ENCODE assay signal across 17 cellular contexts in the genomic region with DNA sequence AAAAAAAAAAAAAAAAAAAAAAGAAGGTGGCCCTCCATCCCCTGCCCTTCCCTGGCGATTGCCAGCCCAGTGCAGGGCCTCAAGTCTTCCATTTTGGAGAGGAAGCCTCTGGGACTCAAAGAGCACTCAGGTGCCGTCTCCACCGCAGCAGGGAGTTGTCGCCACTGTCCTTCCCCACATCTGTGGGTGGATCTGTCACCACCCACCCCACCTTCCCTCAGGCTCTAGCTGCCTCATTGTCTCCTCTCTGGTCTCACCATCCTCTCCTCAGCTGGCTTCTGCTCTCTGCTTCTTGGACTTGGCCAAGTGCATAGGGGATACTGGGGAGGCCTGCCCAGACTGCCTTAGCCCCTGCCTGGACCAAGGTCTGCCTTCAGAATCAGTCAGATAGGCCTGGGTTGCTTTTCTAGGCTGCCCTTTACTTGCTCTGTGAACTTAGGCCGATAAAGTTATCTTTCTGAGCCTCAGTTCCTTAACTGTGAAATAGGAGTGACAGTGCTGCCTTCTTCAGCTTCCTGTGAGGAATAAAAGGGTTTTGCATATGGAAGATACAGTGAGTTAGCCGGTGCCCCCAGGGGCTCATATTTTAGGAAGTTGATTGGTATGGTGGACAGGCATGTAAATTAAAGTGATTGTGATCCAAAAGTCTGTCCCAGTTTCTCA. TPM values are rescaled to one million over a fixed set of nuclear protein-coding genes. Genes with fewer than 3 reads are reported as not detected.
DNase-seq lines count a peak whose midpoint lies in the region; ATAC-seq and TF ChIP-seq lines count a peak whose summit lies in the region.
"Had no signal": no experiment of that assay in that cellular context is flagged by ENCODE, and none has a peak within 500 bp of the region (broad histone marks: within the 10 kb centered on the region; RNA-seq: fewer than 3 reads in every experiment).

No MANE protein-coding gene starts in this region.

- no peak overlapping the region for H3K4me3 Mint-ChIP-seq in activated T-cell treated with anti-CD3 and anti-CD28 coated beads, Interleukin-2, amount 50 U/mL, for 24 hours
- peak overlapping the region; percentile 3 for H3K4me3 Mint-ChIP-seq in activated T-helper 1 cell treated with anti-CD3 and anti-CD28 coated beads, Interleukin-12 subunit alpha, Interleukin-12 subunit beta, Interleukin-2, Interleukin-4 antibody, amounts not matched to agents 30 ng/mL and 10 ng/mL and 1 ng/mL, durations not matched to agents 14 hours and 24 hours and 36 hours
- no peak overlapping the region for H3K4me3 Mint-ChIP-seq in effector memory CD8-positive, alpha-beta T cell

- no peak overlapping the region for H3K4me2 ChIP-seq in neuronal stem cell (ENCODE audit: insufficient read depth, low read length, poor library complexity, severe bottlenecking)
- H3K4me2 ChIP-seq: A549 had no signal

- intact Hi-C loops in activated T-helper 1 cell treated with anti-CD3 and anti-CD28 coated beads, Interleukin-12 subunit alpha, Interleukin-12 subunit beta, Interleukin-2, Interleukin-4 antibody, amounts not matched to agents 30 ng/mL and 10 ng/mL and 1 ng/mL, durations not matched to agents 14 hours and 24 hours and 36 hours (cut with micrococcal nuclease) = no loop called here
- intact Hi-C loops in heart right ventricle (cut with DNase I) = loop anchor here in 3 of 10 donors (2.0 to 5.0 kb wide), 2 partner anchors 75 to 81 kb away; no protein-coding TSS in a partner anchor

- H3K4ac ChIP-seq in neuronal stem cell (ENCODE audit: low read length) = no peak overlapping the region

- H4K91ac ChIP-seq in neuronal stem cell (ENCODE audit: low read depth, low read length, poor library complexity) = no peak overlapping the region

- peaks cover 11% of the 10 kb centered on the region for H3K79me1 ChIP-seq in neuronal stem cell (ENCODE audit: low read depth, low read length)

- H3K4me1 Mint-ChIP-seq in activated T-cell treated with anti-CD3 and anti-CD28 coated beads, Interleukin-2, amount 50 U/mL, for 24 hours (ENCODE audit: low read depth) = peaks cover 47% of the 10 kb centered on the region
- H3K4me1 Mint-ChIP-seq in activated T-helper 1 cell treated with anti-CD3 and anti-CD28 coated beads, Interleukin-12 subunit alpha, Interleukin-12 subunit beta, Interleukin-2, Interleukin-4 antibody, amounts not matched to agents 30 ng/mL and 10 ng/mL and 1 ng/mL, durations not matched to agents 14 hours and 24 hours and 36 hours (ENCODE audit: low read depth) = peaks cover 27% of the 10 kb centered on the region
- H3K4me1 Mint-ChIP-seq in effector memory CD8-positive, alpha-beta T cell (ENCODE audit: low read depth in 2 of 2) = peaks cover 15 to 21% of the 10 kb centered on the region in 2 donors

- no peaks in the 10 kb centered on the region for H3K27me3 Mint-ChIP-seq in activated T-cell treated with anti-CD3 and anti-CD28 coated beads, Interleukin-2, amount 50 U/mL, for 24 hours
- no peaks in the 10 kb centered on the region for H3K27me3 Mint-ChIP-seq in activated T-helper 1 cell treated with anti-CD3 and anti-CD28 coated beads, Interleukin-12 subunit alpha, Interleukin-12 subunit beta, Interleukin-2, Interleukin-4 antibody, amounts not matched to agents 30 ng/mL and 10 ng/mL and 1 ng/mL, durations not matched to agents 14 hours and 24 hours and 36 hours (ENCODE audit: insufficient read depth)
- no peaks in the 10 kb centered on the region for H3K27me3 Mint-ChIP-seq in effector memory CD8-positive, alpha-beta T cell

- H3K14ac ChIP-seq in neuronal stem cell (ENCODE audit: low read length) = no peak overlapping the region

- H4K8ac ChIP-seq in neuronal stem cell (ENCODE audit: low read depth, low read length) = no peak overlapping the region

- POLR2A ChIA-PET in HEK293 (lab: Yijun Ruan, JAX) = interaction anchor here (0.6 to 2.1 kb wide), 4 partner anchors 10 to 80 kb away, joined by 3 to 11 read pairs (median 5); no protein-coding TSS in a partner anchor

- ATAC-seq in effector memory CD8-positive, alpha-beta T cell (replicated peaks) = no peak
- no peak for ATAC-seq in heart right ventricle
- ATAC-seq: A549 had no signal

- H3K9ac ChIP-seq in neuronal stem cell (ENCODE audit: low read depth, low read length, poor library complexity) = no peak overlapping the region

- no peak overlapping the region for H2BK120ac ChIP-seq in neuronal stem cell (ENCODE audit: low read depth, low read length)

- H3K9me3 ChIP-seq in HEK293 (ENCODE audit: control insufficient read depth, insufficient read depth, low read depth, low read length) = no peaks in the 10 kb centered on the region
- no peaks in the 10 kb centered on the region for H3K9me3 ChIP-seq in neuronal stem cell (replicated peaks in 1 of 2; ENCODE audit: control insufficient read depth in 2 of 2, insufficient read depth in 1 of 2, low read depth in 1 of 2, low read length in 2 of 2)
- no peaks in the 10 kb centered on the region for H3K9me3 ChIP-seq in heart right ventricle
- H3K9me3 ChIP-seq: A549, thyroid gland had no signal

- peak overlapping the region; percentile 30 for H3K18ac ChIP-seq in neuronal stem cell (ENCODE audit: low read length)

- H2BK15ac ChIP-seq in neuronal stem cell (ENCODE audit: low read length) = no peak overlapping the region

- H3K36me3 ChIP-seq in HEK293 (ENCODE audit: control insufficient read depth in 2 of 2, insufficient read depth in 1 of 2, low read length in 2 of 2) = peaks cover 0 to 34% of the 10 kb centered on the region in 2 experiments; a peak in 2 of 3 replicates
- H3K36me3 ChIP-seq in neuronal stem cell (replicated peaks in 1 of 2; ENCODE audit: control insufficient read depth in 2 of 2, insufficient read depth in 2 of 2, low read length in 2 of 2) = peaks cover 8 to 45% of the 10 kb centered on the region in 2 donors
- peaks cover 0 to 4% (median 0%) of the 10 kb centered on the region in 9 donors for H3K36me3 ChIP-seq in heart right ventricle
- H3K36me3 ChIP-seq: thyroid gland had no signal

- no peaks in the 10 kb centered on the region for H3K4me1 ChIP-seq in HEK293 (ENCODE audit: control insufficient read depth, insufficient read depth, low read length)
- peaks cover 6 to 7% of the 10 kb centered on the region in 2 donors for H3K4me1 ChIP-seq in neuronal stem cell (ENCODE audit: control insufficient read depth in 2 of 2, insufficient read depth in 1 of 2, low read depth in 1 of 2, low read length in 2 of 2)
- peaks cover 2 to 17% (median 13%) of the 10 kb centered on the region in 9 donors for H3K4me1 ChIP-seq in heart right ventricle

- H3K27ac ChIP-seq in HEK293 (ENCODE audit: extremely low read depth, low read depth, low read length) (no peak overlapping the region), neuronal stem cell (replicated peaks; ENCODE audit: low read length) (no peak overlapping the region), heart right ventricle (no peak overlapping the region)
- H3K27ac ChIP-seq: epithelial cell of prostate, thyroid gland had no signal

- TF ChIP-seq CTCF in HEK293 (tag by site-specific recombination; IDR thresholded peaks at IDR 0.05) (no peak), heart right ventricle (IDR thresholded peaks at IDR 0.05) (no peak)

- CTCF ChIA-PET in HEK293 (lab: Yijun Ruan, JAX) = interaction anchor here (1.3 kb wide), 1 partner anchor 81 kb away, joined by 3 read pairs; no protein-coding TSS in a partner anchor

- H2BK5ac ChIP-seq in neuronal stem cell (ENCODE audit: low read length) = no peak overlapping the region

- H3K27me3 ChIP-seq in neuronal stem cell (ENCODE audit: control insufficient read depth in 3 of 3, insufficient read depth in 3 of 3, low read depth in 1 of 3, low read length in 3 of 3) = no peaks in the 10 kb centered on the region
- H3K27me3 ChIP-seq in heart right ventricle = no peaks in the 10 kb centered on the region
- H3K27me3 ChIP-seq: thyroid gland had no signal

- H3K23ac ChIP-seq in neuronal stem cell (ENCODE audit: low read depth, low read length, poor library complexity) = peak overlapping the region; percentile 45

- no peak overlapping the region for H3K4me3 ChIP-seq in HEK293 (ENCODE audit: low read depth, low read length)
- H3K4me3 ChIP-seq in neuronal stem cell (ENCODE audit: low read length in 2 of 2) = no peak overlapping the region
- H3K4me3 ChIP-seq in heart right ventricle = no peak overlapping the region
- H3K4me3 ChIP-seq: A549, thyroid gland had no signal

- WGBS in neuronal stem cell (ENCODE audit: extremely low coverage in 2 of 2, insufficient read length in 2 of 2, insufficient replicate concordance in 1 of 2), 2 donors = no CpG with 5 or more reads among the region's 6 CpGs
- WGBS in heart right ventricle, 2 donors = 85 to 86% methylated on average over 6 of the region's 6 CpGs

- H2AFZ ChIP-seq in neuronal stem cell (ENCODE audit: low read length) = no peak overlapping the region

- H3K36me3 Mint-ChIP-seq in activated T-cell treated with anti-CD3 and anti-CD28 coated beads, Interleukin-2, amount 50 U/mL, for 24 hours (ENCODE audit: low read depth) = peaks cover 78% of the 10 kb centered on the region
- H3K36me3 Mint-ChIP-seq in activated T-helper 1 cell treated with anti-CD3 and anti-CD28 coated beads, Interleukin-12 subunit alpha, Interleukin-12 subunit beta, Interleukin-2, Interleukin-4 antibody, amounts not matched to agents 30 ng/mL and 10 ng/mL and 1 ng/mL, durations not matched to agents 14 hours and 24 hours and 36 hours (ENCODE audit: low read depth) = peaks cover 26% of the 10 kb centered on the region
- H3K36me3 Mint-ChIP-seq in effector memory CD8-positive, alpha-beta T cell (ENCODE audit: insufficient read depth) = peaks cover 14% of the 10 kb centered on the region

- no peak overlapping the region for H2BK12ac ChIP-seq in neuronal stem cell (ENCODE audit: low read length)

- H2AK5ac ChIP-seq in neuronal stem cell (ENCODE audit: low read depth, low read length) = no peak overlapping the region

- no peaks in the 10 kb centered on the region for H3K9me3 Mint-ChIP-seq in activated T-cell treated with anti-CD3 and anti-CD28 coated beads, Interleukin-2, amount 50 U/mL, for 24 hours
- no peaks in the 10 kb centered on the region for H3K9me3 Mint-ChIP-seq in activated T-helper 1 cell treated with anti-CD3 and anti-CD28 coated beads, Interleukin-12 subunit alpha, Interleukin-12 subunit beta, Interleukin-2, Interleukin-4 antibody, amounts not matched to agents 30 ng/mL and 10 ng/mL and 1 ng/mL, durations not matched to agents 14 hours and 24 hours and 36 hours
- H3K9me3 Mint-ChIP-seq in effector memory CD8-positive, alpha-beta T cell = no peaks in the 10 kb centered on the region

- no peak for DNase-seq in activated T-cell treated with anti-CD3 and anti-CD28 coated beads, Interleukin-2, amount 50 U/mL, for 24 hours
- no peak for DNase-seq in activated T-cell treated with anti-CD3 and anti-CD28 coated beads, Interleukin-2, amount 50 U/mL, for 1 hour
- no peak for DNase-seq in activated T-helper 1 cell treated with anti-CD3 and anti-CD28 coated beads, Interleukin-12 subunit alpha, Interleukin-12 subunit beta, Interleukin-2, Interleukin-4 antibody, amounts not matched to agents 30 ng/mL and 10 ng/mL and 1 ng/mL, durations not matched to agents 14 hours and 24 hours and 36 hours (ENCODE audit: low spot score)
- DNase-seq in neuronal stem cell (ENCODE audit: low spot score) (no peak), heart right ventricle (no peak), HPDE6-E6E7 (ENCODE audit: extremely low spot score) (no peak)
- DNase-seq in effector memory CD8-positive, alpha-beta T cell = no peak
- DNase-seq: activated CD4-positive, CD25-positive, alpha-beta regulatory T cell treated with anti-CD3 and anti-CD28 coated beads, Interleukin-2, amount 50 U/mL, for 72 hours; amygdala; NCI-H2081 treated with DMSO at 0.1 percent for 48 hours; NCI-H748 treated with DMSO at 0.1 percent for 48 hours; RPMI8226; stimulated activated CD4-positive, alpha-beta T cell treated with anti-CD3 and anti-CD28 coated beads, Interleukin-2, amount 100 ng/mL, for 48 hours; thyroid gland had no signal

- peak overlapping the region; percentile 16 for H3K27ac Mint-ChIP-seq in activated T-cell treated with anti-CD3 and anti-CD28 coated beads, Interleukin-2, amount 50 U/mL, for 24 hours
- peak overlapping the region; percentile 25 for H3K27ac Mint-ChIP-seq in activated T-helper 1 cell treated with anti-CD3 and anti-CD28 coated beads, Interleukin-12 subunit alpha, Interleukin-12 subunit beta, Interleukin-2, Interleukin-4 antibody, amounts not matched to agents 30 ng/mL and 10 ng/mL and 1 ng/mL, durations not matched to agents 14 hours and 24 hours and 36 hours
- H3K27ac Mint-ChIP-seq in effector memory CD8-positive, alpha-beta T cell = no peak overlapping the region

RNA-seq across cellular contexts. Expression of a gene that starts 15.8 kb away (rescaled TPM):
- 130 and 135 TPM in 2 replicates for total RNA-seq in activated T-helper 1 cell treated with anti-CD3 and anti-CD28 coated beads, Interleukin-12 subunit alpha, Interleukin-12 subunit beta, Interleukin-2, Interleukin-4 antibody, amounts not matched to agents 30 ng/mL and 10 ng/mL and 1 ng/mL, durations not matched to agents 14 hours and 24 hours and 36 hours
- polyA plus RNA-seq in neuronal stem cell (2013, experiment 1 of 2) = 43.1 TPM
- polyA plus RNA-seq in neuronal stem cell (2013, experiment 2 of 2) = 42.3 TPM
- 10 to 100 TPM in 1 of 10 donors, 1 to 10 TPM in 9; 2.3 to 17.8 (median 3.9) TPM for total RNA-seq in heart right ventricle
- 10 to 100 TPM in 1 of 2 donors, 1 to 10 TPM in 1; 3.8 to 15.3 TPM for polyA plus RNA-seq in heart right ventricle

RNA-seq across cellular contexts. Expression of a gene that starts 31.3 kb away (rescaled TPM):
- 40.2 and 41.0 TPM in 2 replicates for total RNA-seq in activated T-helper 1 cell treated with anti-CD3 and anti-CD28 coated beads, Interleukin-12 subunit alpha, Interleukin-12 subunit beta, Interleukin-2, Interleukin-4 antibody, amounts not matched to agents 30 ng/mL and 10 ng/mL and 1 ng/mL, durations not matched to agents 14 hours and 24 hours and 36 hours
- polyA plus RNA-seq in neuronal stem cell (2013, experiment 1 of 2) = 27.6 TPM
- 26.0 TPM for polyA plus RNA-seq in neuronal stem cell (2013, experiment 2 of 2)
- total RNA-seq in heart right ventricle = 10 to 100 TPM; 13.1 to 21.2 (median 15.2) TPM
- 10 to 100 TPM; 17.3 to 21.4 TPM for polyA plus RNA-seq in heart right ventricle

Comparison
In these comparisons a context has a peak if more than half of its experiments do, and no peak if none do; other contexts are left out.
1. H3K27ac Mint-ChIP-seq: peak in activated T-cell treated with anti-CD3 and anti-CD28 coated beads, Interleukin-2, amount 50 U/mL, for 24 hours (single experiment) and activated T-helper 1 cell treated with anti-CD3 and anti-CD28 coated beads, Interleukin-12 subunit alpha, Interleukin-12 subunit beta, Interleukin-2, Interleukin-4 antibody, amounts not matched to agents 30 ng/mL and 10 ng/mL and 1 ng/mL, durations not matched to agents 14 hours and 24 hours and 36 hours (single experiment); none in effector memory CD8-positive, alpha-beta T cell (0 of 2).